Comparison of ENCODE assay signal across 8 cellular contexts in the genomic region with DNA sequence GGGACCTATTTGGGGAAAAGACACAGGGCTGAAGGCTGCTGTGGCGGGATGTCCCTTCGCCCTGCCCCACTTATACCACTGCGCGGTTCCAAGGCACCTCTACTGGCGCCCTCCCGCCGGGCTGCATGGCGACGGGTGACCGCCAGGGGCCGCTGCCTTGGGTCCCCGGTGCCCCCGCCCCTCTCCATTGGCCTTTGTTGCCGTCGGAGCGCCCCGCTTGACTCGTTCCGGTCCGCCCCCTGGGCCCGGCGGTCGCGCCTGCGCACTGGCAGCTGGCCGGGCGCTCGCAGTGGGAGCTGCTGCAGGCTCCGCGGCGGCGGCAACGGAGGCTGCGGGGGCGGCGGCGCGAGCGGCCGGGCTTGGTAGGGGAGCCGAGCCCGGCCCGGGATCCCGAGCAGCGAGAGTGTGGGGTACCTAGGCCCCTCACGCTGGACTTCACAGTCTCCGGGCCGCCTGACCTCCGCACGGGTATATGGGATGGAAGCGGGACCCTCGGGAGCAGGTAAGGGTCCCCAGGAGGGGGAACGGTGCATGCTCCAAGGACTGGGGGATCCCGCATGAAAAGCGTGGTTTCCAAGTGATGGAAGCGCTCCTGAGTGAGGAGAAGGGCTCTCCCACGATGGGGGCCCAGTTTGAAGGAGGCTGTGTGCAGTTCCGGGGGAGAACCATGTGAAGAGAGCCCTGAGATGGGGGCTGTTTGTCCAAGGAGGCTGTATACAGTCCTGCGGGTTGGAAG. TPM values are rescaled to one million over a fixed set of nuclear protein-coding genes. Genes with fewer than 3 reads are reported as not detected.
DNase-seq lines count a peak whose midpoint lies in the region; ATAC-seq, FAIRE-seq and TF ChIP-seq lines count a peak whose summit lies in the region.

TSS of gene AGO1 (plus strand) at position 265 of the 736 bp plus-strand sequence. CDS start at position 478, 213 bp downstream.

- peaks cover 7% of the 10 kb centered on the region for H3K27me3 ChIP-seq in CD4-positive, CD25-positive, alpha-beta regulatory T cell (ENCODE audit: control insufficient read depth, insufficient read depth, low read length)
- H3K27me3 ChIP-seq in HepG2 (ENCODE audit: control insufficient read depth in 1 of 2, insufficient read depth in 2 of 2, low read length in 2 of 2) = no peaks in the 10 kb centered on the region; a peak in 1 of 5 replicates

- WGBS in HepG2 (ENCODE audit: low lambda C conversion rate) = 1% methylated on average over 7 of the region's 59 CpGs

- H3K27ac ChIP-seq in CD4-positive, CD25-positive, alpha-beta regulatory T cell (ENCODE audit: insufficient read depth, low read length, poor library complexity, severe bottlenecking) = peak within 1 kb of the TSS; percentile 43
- peak within 1 kb of the TSS; percentile 59 for H3K27ac ChIP-seq in HepG2 (ENCODE audit: extremely low read length, insufficient read depth, low read length)

- peak; percentile 34 for FAIRE-seq in HepG2 (lab: Jason Lieb, UNC)

- in situ Hi-C loops in HepG2 (cut with HindIII; ENCODE audit: extremely low pct_ligation_motif_present, low pct_unique_long_range_greater_than_20kb) = no loop called here

- peak within 1 kb of the TSS; percentile 73 for H3K4me2 ChIP-seq in HepG2 (ENCODE audit: low read depth, low read length)

- peak within 1 kb of the TSS; percentile 86 for H3K4me3 ChIP-seq in CD4-positive, CD25-positive, alpha-beta regulatory T cell (ENCODE audit: low read depth, low read length)
- peak within 1 kb of the TSS; percentile 77 to 99 (median 95) for H3K4me3 ChIP-seq in HepG2 (replicated peaks in 1 of 3; ENCODE audit: insufficient read depth in 1 of 3, low read depth in 2 of 3, low read length in 3 of 3)

- H4K20me1 ChIP-seq in HepG2 (ENCODE audit: insufficient read depth, low read length) = 0 out of 2 replicates have a peak, but pooled peaks cover 6% of the 10 kb centered on the region

- H3K27ac Mint-ChIP-seq in CD4-positive, CD25-positive, alpha-beta regulatory T cell = peak within 1 kb of the TSS; percentile 63 to 90 (median 88)
- H3K27ac Mint-ChIP-seq in dendritic cell treated with granulocyte-macrophage colony-stimulating factor and Interleukin-4, amounts not matched to agents 40 ng/mL and 50 ng/mL, for 4 days = peak within 1 kb of the TSS; percentile 88

- peak; percentile 39 to 83; a peak in 3 of 4 replicates for TF ChIP-seq POLR2A in HepG2 (IDR thresholded peaks at IDR 0.05; ENCODE audit: insufficient read depth in 1 of 2, low read depth in 2 of 2, low read length in 2 of 2)

- peak; percentile 97 to 99 for ATAC-seq in CD4-positive, CD25-positive, alpha-beta regulatory T cell (ENCODE audit: low read depth in 2 of 2)
- ATAC-seq in GM19397 (IDR thresholded peaks at IDR 0.05; ENCODE audit: unreplicated experiment) (peak; percentile 91), HG03565 (IDR thresholded peaks at IDR 0.05; ENCODE audit: unreplicated experiment) (peak; percentile 89), HepG2 (peak; percentile 92)

- POLR2A ChIA-PET in HepG2 (lab: Yijun Ruan, JAX) = interaction anchor here (1.1 to 1.3 kb wide), 2 partner anchors 9 to 48 kb away, joined by 3 to 5 read pairs; partner anchors contain the start of gene AGO3

- H3K4me1 Mint-ChIP-seq in CD4-positive, CD25-positive, alpha-beta regulatory T cell = peaks cover 5 to 54% (median 25%) of the 10 kb centered on the region in 4 donors
- H3K4me1 Mint-ChIP-seq in dendritic cell treated with granulocyte-macrophage colony-stimulating factor and Interleukin-4, amounts not matched to agents 40 ng/mL and 50 ng/mL, for 4 days (ENCODE audit: low read depth) = peaks cover 48% of the 10 kb centered on the region

- H3K4me1 ChIP-seq in CD4-positive, CD25-positive, alpha-beta regulatory T cell (ENCODE audit: control insufficient read depth, insufficient read depth, low read length, poor library complexity, severe bottlenecking) = peaks cover 44% of the 10 kb centered on the region
- H3K4me1 ChIP-seq in HepG2 (ENCODE audit: insufficient read depth, low read length) = peaks cover 55% of the 10 kb centered on the region

- TF ChIP-seq EP300 in HepG2 (IDR thresholded peaks at IDR 0.05; ENCODE audit: low read depth in 2 of 2, low read length in 2 of 2) (no peak), HepG2 (CRISPR knock-in tag; IDR thresholded peaks at IDR 0.05; ENCODE audit: borderline replicate concordance) (no peak)

- H3K9me3 Mint-ChIP-seq in CD4-positive, CD25-positive, alpha-beta regulatory T cell = no peaks in the 10 kb centered on the region
- no peaks in the 10 kb centered on the region for H3K9me3 Mint-ChIP-seq in dendritic cell treated with granulocyte-macrophage colony-stimulating factor and Interleukin-4, amounts not matched to agents 40 ng/mL and 50 ng/mL, for 4 days

- H3K36me3 Mint-ChIP-seq in CD4-positive, CD25-positive, alpha-beta regulatory T cell = no peaks in the 10 kb centered on the region
- peaks cover 7% of the 10 kb centered on the region for H3K36me3 Mint-ChIP-seq in dendritic cell treated with granulocyte-macrophage colony-stimulating factor and Interleukin-4, amounts not matched to agents 40 ng/mL and 50 ng/mL, for 4 days (ENCODE audit: low read depth)

- H3K9me3 ChIP-seq in CD4-positive, CD25-positive, alpha-beta regulatory T cell (ENCODE audit: control insufficient read depth in 2 of 2, low read length in 2 of 2) = no peaks in the 10 kb centered on the region
- H3K9me3 ChIP-seq in HepG2 (ENCODE audit: low read length) = no peaks in the 10 kb centered on the region

- H3K27me3 Mint-ChIP-seq in CD4-positive, CD25-positive, alpha-beta regulatory T cell = peaks cover 13% of the 10 kb centered on the region
- H3K27me3 Mint-ChIP-seq in dendritic cell treated with granulocyte-macrophage colony-stimulating factor and Interleukin-4, amounts not matched to agents 40 ng/mL and 50 ng/mL, for 4 days = no peaks in the 10 kb centered on the region

- CTCF ChIA-PET in HepG2 (lab: Yijun Ruan, JAX; ENCODE audit: low intra/inter-chr PET ratio, low total read pairs) = no interaction called here

- DNase-seq in CD4-positive, CD25-positive, alpha-beta regulatory T cell = peak; percentile 95 to 97 (median 96)
- DNase-seq in NCI-H748 treated with DMSO at 0.1 percent for 48 hours (lab: John Stamatoyannopoulos, UW) = peak; percentile 43
- peak; percentile 95 for DNase-seq in activated CD4-positive, alpha-beta T cell treated with anti-CD3 and anti-CD28 coated beads, Interleukin-2, amount 50 U/mL, for 24 hours (ENCODE audit: low read depth in 1 of 2, low spot score in 1 of 2)
- DNase-seq in HepG2 (ENCODE audit: low spot score) = peak; percentile 86
- DNase-seq in stimulated activated CD4-positive, alpha-beta T cell treated with anti-CD3 and anti-CD28 coated beads, Interleukin-2, amount 100 ng/mL, for 48 hours = peak; percentile 98

- H3K79me2 ChIP-seq in HepG2 (ENCODE audit: insufficient read depth, low read length) = peaks cover 11% of the 10 kb centered on the region

- peak within 1 kb of the TSS; percentile 69 to 93 (median 92) for H3K4me3 Mint-ChIP-seq in CD4-positive, CD25-positive, alpha-beta regulatory T cell
- peak within 1 kb of the TSS; percentile 97 for H3K4me3 Mint-ChIP-seq in dendritic cell treated with granulocyte-macrophage colony-stimulating factor and Interleukin-4, amounts not matched to agents 40 ng/mL and 50 ng/mL, for 4 days

- no peaks in the 10 kb centered on the region for H3K36me3 ChIP-seq in CD4-positive, CD25-positive, alpha-beta regulatory T cell (ENCODE audit: control insufficient read depth, insufficient read depth, low read length)
- H3K36me3 ChIP-seq in HepG2 (replicated peaks in 1 of 2; ENCODE audit: control insufficient read depth in 1 of 2, insufficient read depth in 2 of 2, low read length in 2 of 2) = no peaks in the 10 kb centered on the region

- intact Hi-C loops in dendritic cell treated with granulocyte-macrophage colony-stimulating factor and Interleukin-4, amounts not matched to agents 40 ng/mL and 50 ng/mL, for 4 days (cut with micrococcal nuclease) = loop anchor here (10.0 kb wide), 1 partner anchor 52 kb away; the partner anchor contains the start of gene AGO3
- intact Hi-C loops in HepG2 (cut with micrococcal nuclease; ENCODE audit: unreplicated experiment) = no loop called here

- peak within 1 kb of the TSS; percentile 91 for H3K9ac ChIP-seq in HepG2 (ENCODE audit: insufficient read depth, low read depth, low read length)

- peak within 1 kb of the TSS; percentile 42 for H2AFZ ChIP-seq in HepG2 (ENCODE audit: low read length)

- TF ChIP-seq RAD21 in HepG2 (CRISPR knock-in tag; IDR thresholded peaks at IDR 0.05) = peak; percentile 78

- TF ChIP-seq CTCF in HepG2 (CRISPR knock-in tag; IDR thresholded peaks at IDR 0.05) = peak; percentile 93

- no TSS peak for BruUV-seq in HepG2 (replicated peaks; lab: Mats Ljungman, UMichigan)

TF ChIP-seq in HepG2, 621 proteins besides CTCF, POLR2A, EP300 and RAD21 (continues in another document):
- 0 out of 2 replicates have a peak, but pooled peaks have one; percentile 17 for TF ChIP-seq ZNF891 (CRISPR knock-in tag; IDR thresholded peaks at IDR 0.05)
- TF ChIP-seq KAT8 (CRISPR knock-in tag; IDR thresholded peaks at IDR 0.05) = peak; percentile 55; the same call in 1 of the 2 replicates

RNA-seq across cellular contexts. Expression of gene AGO1, which starts in this region (rescaled TPM):
- total RNA-seq in CD4-positive, CD25-positive, alpha-beta regulatory T cell = 24.3 TPM
- 10 to 100 TPM in 1 of 4 donors, 1 to 10 TPM in 3; 6.7 to 10.9 (median 8.0) TPM for polyA plus RNA-seq in CD4-positive, CD25-positive, alpha-beta regulatory T cell
- 18.6 and 24.6 TPM in 2 replicates for total RNA-seq in HepG2 (2016; rRNA removed; fragmentation: Illumina TruSeq; extraction: Trizol)
- 2.3 and 2.6 TPM in 2 replicates for total RNA-seq in HepG2 (2016; cell fraction: cytosol; rRNA removed; fragmentation: Illumina TruSeq; extraction: Trizol; ENCODE audit: low read depth)
- 17.7 and 19.0 TPM in 2 replicates for total RNA-seq in HepG2 (2016; cell fraction: insoluble cytoplasmic fraction; rRNA removed; fragmentation: Illumina TruSeq; extraction: Trizol)
- total RNA-seq in HepG2 (2016; cell fraction: membrane; rRNA removed; fragmentation: Illumina TruSeq; extraction: Trizol) = 14.3 and 15.4 TPM in 2 replicates
- total RNA-seq in HepG2 (2016; cell fraction: nucleus; rRNA removed; fragmentation: Illumina TruSeq; extraction: Trizol) = 13.4 and 15.9 TPM in 2 replicates
- polyA plus RNA-seq in HepG2 (2011; rRNA removed) = 8.3 and 9.2 TPM in 2 replicates
- 6.9 and 7.6 TPM in 2 replicates for polyA plus RNA-seq in HepG2 (2011; cell fraction: cytosol; rRNA removed)
- 14.5 and 14.6 TPM in 2 replicates for polyA plus RNA-seq in HepG2 (2011; cell fraction: nucleus; rRNA removed)
- 6.5 and 8.6 TPM in 2 replicates for polyA plus RNA-seq in HepG2 (2012)
- 1.6 and 1.7 TPM in 2 replicates for polyA plus RNA-seq in HepG2 (2016; cell fraction: cytosol; fragmentation: Illumina TruSeq; extraction: Trizol; ENCODE audit: low read depth)
- 10.9 and 13.4 TPM in 2 replicates for polyA plus RNA-seq in HepG2 (2016; cell fraction: insoluble cytoplasmic fraction; fragmentation: Illumina TruSeq; extraction: Trizol; ENCODE audit: low read depth)
- 6.6 and 6.7 TPM in 2 replicates for polyA plus RNA-seq in HepG2 (2016; cell fraction: membrane; fragmentation: Illumina TruSeq; extraction: Trizol; ENCODE audit: low read depth)
- polyA plus RNA-seq in HepG2 (2016; cell fraction: nucleus; fragmentation: Illumina TruSeq; extraction: Trizol; ENCODE audit: insufficient read depth, low read depth) = 12.8 and 14.3 TPM in 2 replicates
- 34.4 and 42.3 TPM in 2 replicates for polyA minus RNA-seq in HepG2 (2011; rRNA and poly(A)+ RNA removed; ENCODE audit: low replicate concordance)
- 14.7 and 17.8 TPM in 2 replicates for polyA minus RNA-seq in HepG2 (2011; cell fraction: cytosol; rRNA and poly(A)+ RNA removed)
- 11.6 and 13.8 TPM in 2 replicates for polyA minus RNA-seq in HepG2 (2011; cell fraction: nucleus; rRNA and poly(A)+ RNA removed)

Comparison
In these comparisons a context has a peak if more than half of its experiments do, and no peak if none do; other contexts are left out.
1. Peak in every context shown above with its lines: DNase-seq, ATAC-seq, H3K4me3 ChIP-seq and H3K27ac ChIP-seq.
2. DNase-seq: peak in every context shown above with its lines; median percentile 98 in stimulated activated CD4-positive, alpha-beta T cell treated with anti-CD3 and anti-CD28 coated beads, Interleukin-2, amount 100 ng/mL, for 48 hours; 96 in CD4-positive, CD25-positive, alpha-beta regulatory T cell; 95 in activated CD4-positive, alpha-beta T cell treated with anti-CD3 and anti-CD28 coated beads, Interleukin-2, amount 50 U/mL, for 24 hours; 86 in HepG2; 43 in NCI-H748 treated with DMSO at 0.1 percent for 48 hours.